ENCODE assay signal across 1 cellular context in the genomic region with DNA sequence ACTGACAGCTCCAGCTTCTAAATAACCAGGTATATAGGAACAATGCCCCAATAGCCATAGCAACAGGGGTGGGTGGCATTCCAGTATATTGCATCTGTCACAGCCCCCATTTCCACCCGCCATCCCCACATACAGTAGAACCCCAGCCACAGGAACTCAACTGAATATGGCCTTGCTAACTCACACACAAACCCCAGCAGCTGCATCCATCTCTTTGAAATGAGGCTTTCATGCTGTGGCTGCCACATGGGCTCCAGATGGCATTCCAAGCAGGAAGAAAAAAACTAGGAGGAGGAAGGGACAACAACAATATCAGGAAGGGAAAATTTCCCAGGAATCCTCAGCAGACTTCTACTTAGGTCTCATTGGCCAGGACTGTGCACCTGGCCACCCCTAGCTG.
TF ChIP-seq lines count a peak whose summit lies in the region.

No MANE protein-coding gene starts in this region.

TF ChIP-seq in GM23338, 12 proteins besides CTCF, POLR2A, EP300 and RAD21 (continued from another document):
- TF ChIP-seq, protein P1, sequence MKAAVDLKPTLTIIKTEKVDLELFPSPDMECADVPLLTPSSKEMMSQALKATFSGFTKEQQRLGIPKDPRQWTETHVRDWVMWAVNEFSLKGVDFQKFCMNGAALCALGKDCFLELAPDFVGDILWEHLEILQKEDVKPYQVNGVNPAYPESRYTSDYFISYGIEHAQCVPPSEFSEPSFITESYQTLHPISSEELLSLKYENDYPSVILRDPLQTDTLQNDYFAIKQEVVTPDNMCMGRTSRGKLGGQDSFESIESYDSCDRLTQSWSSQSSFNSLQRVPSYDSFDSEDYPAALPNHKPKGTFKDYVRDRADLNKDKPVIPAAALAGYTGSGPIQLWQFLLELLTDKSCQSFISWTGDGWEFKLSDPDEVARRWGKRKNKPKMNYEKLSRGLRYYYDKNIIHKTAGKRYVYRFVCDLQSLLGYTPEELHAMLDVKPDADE (IDR thresholded peaks at IDR 0.05), result no peak
- TF ChIP-seq EZH2 (IDR thresholded peaks at IDR 0.05; ENCODE audit: low read depth, unreplicated experiment) (no peak), CREB1 (CRISPR knock-in tag; IDR thresholded peaks at IDR 0.05; ENCODE audit: low read depth) (no peak), JUNB (IDR thresholded peaks at IDR 0.05; ENCODE audit: unreplicated experiment) (no peak), EZH2phosphoT487 (IDR thresholded peaks at IDR 0.05; ENCODE audit: unreplicated experiment) (no peak)
- TF ChIP-seq, protein P2, sequence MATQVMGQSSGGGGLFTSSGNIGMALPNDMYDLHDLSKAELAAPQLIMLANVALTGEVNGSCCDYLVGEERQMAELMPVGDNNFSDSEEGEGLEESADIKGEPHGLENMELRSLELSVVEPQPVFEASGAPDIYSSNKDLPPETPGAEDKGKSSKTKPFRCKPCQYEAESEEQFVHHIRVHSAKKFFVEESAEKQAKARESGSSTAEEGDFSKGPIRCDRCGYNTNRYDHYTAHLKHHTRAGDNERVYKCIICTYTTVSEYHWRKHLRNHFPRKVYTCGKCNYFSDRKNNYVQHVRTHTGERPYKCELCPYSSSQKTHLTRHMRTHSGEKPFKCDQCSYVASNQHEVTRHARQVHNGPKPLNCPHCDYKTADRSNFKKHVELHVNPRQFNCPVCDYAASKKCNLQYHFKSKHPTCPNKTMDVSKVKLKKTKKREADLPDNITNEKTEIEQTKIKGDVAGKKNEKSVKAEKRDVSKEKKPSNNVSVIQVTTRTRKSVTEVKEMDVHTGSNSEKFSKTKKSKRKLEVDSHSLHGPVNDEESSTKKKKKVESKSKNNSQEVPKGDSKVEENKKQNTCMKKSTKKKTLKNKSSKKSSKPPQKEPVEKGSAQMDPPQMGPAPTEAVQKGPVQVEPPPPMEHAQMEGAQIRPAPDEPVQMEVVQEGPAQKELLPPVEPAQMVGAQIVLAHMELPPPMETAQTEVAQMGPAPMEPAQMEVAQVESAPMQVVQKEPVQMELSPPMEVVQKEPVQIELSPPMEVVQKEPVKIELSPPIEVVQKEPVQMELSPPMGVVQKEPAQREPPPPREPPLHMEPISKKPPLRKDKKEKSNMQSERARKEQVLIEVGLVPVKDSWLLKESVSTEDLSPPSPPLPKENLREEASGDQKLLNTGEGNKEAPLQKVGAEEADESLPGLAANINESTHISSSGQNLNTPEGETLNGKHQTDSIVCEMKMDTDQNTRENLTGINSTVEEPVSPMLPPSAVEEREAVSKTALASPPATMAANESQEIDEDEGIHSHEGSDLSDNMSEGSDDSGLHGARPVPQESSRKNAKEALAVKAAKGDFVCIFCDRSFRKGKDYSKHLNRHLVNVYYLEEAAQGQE (IDR thresholded peaks at IDR 0.05; ENCODE audit: unreplicated experiment), result no peak
- TF ChIP-seq, protein P3, sequence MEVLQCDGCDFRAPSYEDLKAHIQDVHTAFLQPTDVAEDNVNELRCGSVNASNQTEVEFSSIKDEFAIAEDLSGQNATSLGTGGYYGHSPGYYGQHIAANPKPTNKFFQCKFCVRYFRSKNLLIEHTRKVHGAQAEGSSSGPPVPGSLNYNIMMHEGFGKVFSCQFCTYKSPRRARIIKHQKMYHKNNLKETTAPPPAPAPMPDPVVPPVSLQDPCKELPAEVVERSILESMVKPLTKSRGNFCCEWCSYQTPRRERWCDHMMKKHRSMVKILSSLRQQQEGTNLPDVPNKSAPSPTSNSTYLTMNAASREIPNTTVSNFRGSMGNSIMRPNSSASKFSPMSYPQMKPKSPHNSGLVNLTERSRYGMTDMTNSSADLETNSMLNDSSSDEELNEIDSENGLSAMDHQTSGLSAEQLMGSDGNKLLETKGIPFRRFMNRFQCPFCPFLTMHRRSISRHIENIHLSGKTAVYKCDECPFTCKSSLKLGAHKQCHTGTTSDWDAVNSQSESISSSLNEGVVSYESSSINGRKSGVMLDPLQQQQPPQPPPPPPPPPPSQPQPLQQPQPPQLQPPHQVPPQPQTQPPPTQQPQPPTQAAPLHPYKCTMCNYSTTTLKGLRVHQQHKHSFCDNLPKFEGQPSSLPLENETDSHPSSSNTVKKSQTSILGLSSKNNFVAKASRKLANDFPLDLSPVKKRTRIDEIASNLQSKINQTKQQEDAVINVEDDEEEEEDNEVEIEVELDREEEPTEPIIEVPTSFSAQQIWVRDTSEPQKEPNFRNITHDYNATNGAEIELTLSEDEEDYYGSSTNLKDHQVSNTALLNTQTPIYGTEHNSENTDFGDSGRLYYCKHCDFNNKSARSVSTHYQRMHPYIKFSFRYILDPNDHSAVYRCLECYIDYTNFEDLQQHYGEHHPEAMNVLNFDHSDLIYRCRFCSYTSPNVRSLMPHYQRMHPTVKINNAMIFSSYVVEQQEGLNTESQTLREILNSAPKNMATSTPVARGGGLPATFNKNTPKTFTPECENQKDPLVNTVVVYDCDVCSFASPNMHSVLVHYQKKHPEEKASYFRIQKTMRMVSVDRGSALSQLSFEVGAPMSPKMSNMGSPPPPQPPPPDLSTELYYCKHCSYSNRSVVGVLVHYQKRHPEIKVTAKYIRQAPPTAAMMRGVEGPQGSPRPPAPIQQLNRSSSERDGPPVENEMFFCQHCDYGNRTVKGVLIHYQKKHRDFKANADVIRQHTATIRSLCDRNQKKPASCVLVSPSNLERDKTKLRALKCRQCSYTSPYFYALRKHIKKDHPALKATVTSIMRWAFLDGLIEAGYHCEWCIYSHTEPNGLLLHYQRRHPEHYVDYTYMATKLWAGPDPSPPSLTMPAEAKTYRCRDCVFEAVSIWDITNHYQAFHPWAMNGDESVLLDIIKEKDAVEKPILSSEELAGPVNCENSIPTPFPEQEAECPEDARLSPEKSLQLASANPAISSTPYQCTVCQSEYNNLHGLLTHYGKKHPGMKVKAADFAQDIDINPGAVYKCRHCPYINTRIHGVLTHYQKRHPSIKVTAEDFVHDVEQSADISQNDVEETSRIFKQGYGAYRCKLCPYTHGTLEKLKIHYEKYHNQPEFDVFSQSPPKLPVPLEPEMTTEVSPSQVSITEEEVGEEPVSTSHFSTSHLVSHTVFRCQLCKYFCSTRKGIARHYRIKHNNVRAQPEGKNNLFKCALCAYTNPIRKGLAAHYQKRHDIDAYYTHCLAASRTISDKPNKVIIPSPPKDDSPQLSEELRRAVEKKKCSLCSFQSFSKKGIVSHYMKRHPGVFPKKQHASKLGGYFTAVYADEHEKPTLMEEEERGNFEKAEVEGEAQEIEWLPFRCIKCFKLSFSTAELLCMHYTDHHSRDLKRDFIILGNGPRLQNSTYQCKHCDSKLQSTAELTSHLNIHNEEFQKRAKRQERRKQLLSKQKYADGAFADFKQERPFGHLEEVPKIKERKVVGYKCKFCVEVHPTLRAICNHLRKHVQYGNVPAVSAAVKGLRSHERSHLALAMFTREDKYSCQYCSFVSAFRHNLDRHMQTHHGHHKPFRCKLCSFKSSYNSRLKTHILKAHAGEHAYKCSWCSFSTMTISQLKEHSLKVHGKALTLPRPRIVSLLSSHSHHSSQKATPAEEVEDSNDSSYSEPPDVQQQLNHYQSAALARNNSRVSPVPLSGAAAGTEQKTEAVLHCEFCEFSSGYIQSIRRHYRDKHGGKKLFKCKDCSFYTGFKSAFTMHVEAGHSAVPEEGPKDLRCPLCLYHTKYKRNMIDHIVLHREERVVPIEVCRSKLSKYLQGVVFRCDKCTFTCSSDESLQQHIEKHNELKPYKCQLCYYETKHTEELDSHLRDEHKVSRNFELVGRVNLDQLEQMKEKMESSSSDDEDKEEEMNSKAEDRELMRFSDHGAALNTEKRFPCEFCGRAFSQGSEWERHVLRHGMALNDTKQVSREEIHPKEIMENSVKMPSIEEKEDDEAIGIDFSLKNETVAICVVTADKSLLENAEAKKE (CRISPR knock-in tag; IDR thresholded peaks at IDR 0.05), result no peak
